ENCODE assay signal across 22 cellular contexts in genomic region chr12:69623970-69624369, GRCh38. TPM values are rescaled to one million over a fixed set of nuclear protein-coding genes. Genes with fewer than 3 reads are reported as not detected.
DNase-seq lines count a peak whose midpoint lies in the region; ATAC-seq and TF ChIP-seq lines count a peak whose summit lies in the region.
"Had no signal": no experiment of that assay in that cellular context is flagged by ENCODE, and none has a peak within 500 bp of the region (broad histone marks: within the 10 kb centered on the region; RNA-seq: fewer than 3 reads in every experiment).

No MANE protein-coding gene starts in this region.

- H3K4me1 Mint-ChIP-seq in activated naive CD4-positive, alpha-beta T cell treated with anti-CD3 and anti-CD28 coated beads for 36 hours (ENCODE audit: low read depth), result no peaks in the 10 kb centered on the region
- H3K4me1 Mint-ChIP-seq: activated B cell treated with CpG ODN at 0.5 μM for 24 hours, brain had no signal

- no peak overlapping the region for H3K27ac Mint-ChIP-seq in activated naive CD4-positive, alpha-beta T cell treated with anti-CD3 and anti-CD28 coated beads for 36 hours
- H3K27ac Mint-ChIP-seq: activated B cell treated with CpG ODN at 0.5 μM for 24 hours; brain; CD14-positive monocyte; naive thymus-derived CD8-positive, alpha-beta T cell had no signal

- H3K9me3 Mint-ChIP-seq in activated naive CD4-positive, alpha-beta T cell treated with anti-CD3 and anti-CD28 coated beads for 36 hours, result no peaks in the 10 kb centered on the region
- H3K9me3 Mint-ChIP-seq: activated B cell treated with CpG ODN at 0.5 μM for 24 hours; naive thymus-derived CD8-positive, alpha-beta T cell had no signal

- TF ChIP-seq POLR2A in stomach (IDR thresholded peaks at IDR 0.05), result no peak

- H3K27ac ChIP-seq in cardiac muscle cell (peak overlapping the region; percentile 61), stomach (peak overlapping the region in 1 of 5 donors; percentile 32)
- H3K27ac ChIP-seq: 22Rv1, suprapubic skin had no signal

- TF ChIP-seq EP300 in stomach (IDR thresholded peaks at IDR 0.05), result no peak

- intact Hi-C loops in stomach (cut with DNase I; ENCODE audit: low total_unique reads), result no loop called here
- intact Hi-C loops in activated naive CD4-positive, alpha-beta T cell treated with anti-CD3 and anti-CD28 coated beads for 36 hours (cut with micrococcal nuclease), result no loop called here

- no peak for ATAC-seq in GM18907 (IDR thresholded peaks at IDR 0.05; ENCODE audit: unreplicated experiment)
- no peak for ATAC-seq in HG03469 (IDR thresholded peaks at IDR 0.05; ENCODE audit: unreplicated experiment)
- ATAC-seq: naive thymus-derived CD8-positive, alpha-beta T cell had no signal

- H3K4me3 Mint-ChIP-seq in activated naive CD4-positive, alpha-beta T cell treated with anti-CD3 and anti-CD28 coated beads for 36 hours, result no peak overlapping the region
- H3K4me3 Mint-ChIP-seq: activated B cell treated with CpG ODN at 0.5 μM for 24 hours; brain; CD14-positive monocyte; naive thymus-derived CD8-positive, alpha-beta T cell had no signal

- H3K27me3 Mint-ChIP-seq in activated naive CD4-positive, alpha-beta T cell treated with anti-CD3 and anti-CD28 coated beads for 36 hours (ENCODE audit: low read depth), result peaks cover 3% of the 10 kb centered on the region

- TF ChIP-seq CTCF in cardiac muscle cell (IDR thresholded peaks at IDR 0.05; ENCODE audit: low read depth, low read length) (no peak), stomach (IDR thresholded peaks at IDR 0.05) (no peak)

- H3K4me3 ChIP-seq in cardiac muscle cell, result no peak overlapping the region
- H3K4me3 ChIP-seq in stomach, result no peak overlapping the region
- H3K4me3 ChIP-seq: suprapubic skin had no signal

- H3K9me3 ChIP-seq in cardiac muscle cell (ENCODE audit: low read depth) (no peaks in the 10 kb centered on the region), stomach (no peaks in the 10 kb centered on the region)
- H3K9me3 ChIP-seq: suprapubic skin had no signal

- DNase-seq in DMS 273 (lab: John Stamatoyannopoulos, UW; ENCODE audit: unreplicated experiment) (peak; percentile 12), DMS 273 treated with DMSO at 0.1 percent for 48 hours (lab: John Stamatoyannopoulos, UW) (no peak), OCI-M2 (lab: John Stamatoyannopoulos, UW; ENCODE audit: unreplicated experiment) (peak; percentile 52), cardiac muscle cell (ENCODE audit: low read depth in 1 of 2, low spot score in 1 of 2) (peak; percentile 44 to 59), stomach (peak; percentile 97)
- no peak for DNase-seq in activated naive CD4-positive, alpha-beta T cell treated with anti-CD3 and anti-CD28 coated beads for 36 hours
- DNase-seq: activated B cell treated with CpG ODN at 0.5 μM for 24 hours; activated naive CD4-positive, alpha-beta T cell; naive thymus-derived CD8-positive, alpha-beta T cell; stimulated activated CD4-positive, alpha-beta T cell treated with anti-CD3 and anti-CD28 coated beads, Interleukin-1b, Interleukin-23, amount 100 ng/mL, for 48 hours; SW 1271 had no signal

- no peaks in the 10 kb centered on the region for H3K27me3 ChIP-seq in cardiac muscle cell
- H3K27me3 ChIP-seq in stomach, result no peaks in the 10 kb centered on the region
- H3K27me3 ChIP-seq: suprapubic skin had no signal

- H3K4me1 ChIP-seq in cardiac muscle cell (ENCODE audit: low read depth), result peaks cover 8% of the 10 kb centered on the region
- peaks cover 0 to 5% (median 0%) of the 10 kb centered on the region in 4 donors for H3K4me1 ChIP-seq in stomach
- H3K4me1 ChIP-seq: suprapubic skin had no signal

- CTCF ChIA-PET in activated naive CD4-positive, alpha-beta T cell treated with anti-CD3 and anti-CD28 coated beads for 36 hours (lab: Charles Lee), result interaction anchor here (2.2 to 2.3 kb wide), 2 partner anchors 14 to 17 kb away, joined by 9 to 12 read pairs; no protein-coding TSS in a partner anchor

- H3K36me3 Mint-ChIP-seq in activated naive CD4-positive, alpha-beta T cell treated with anti-CD3 and anti-CD28 coated beads for 36 hours (ENCODE audit: low read depth), result no peaks in the 10 kb centered on the region
- H3K36me3 Mint-ChIP-seq: brain; CD14-positive monocyte; naive thymus-derived CD8-positive, alpha-beta T cell had no signal

- WGBS in stomach, 5 donors, result 28 to 74% (median 50%) methylated on average over 12 to 13 of the region's 13 CpGs

- H3K36me3 ChIP-seq in cardiac muscle cell (no peaks in the 10 kb centered on the region), stomach (no peaks in the 10 kb centered on the region)
- H3K36me3 ChIP-seq: suprapubic skin had no signal

RNA-seq across cellular contexts. Expression of gene LRRC10, which starts 13.3 kb away (rescaled TPM):
- total RNA-seq in cardiac muscle cell (33.5 and 44.0 TPM in 2 replicates), stomach (not detected)
- polyA plus RNA-seq in cardiac muscle cell (40.8 and 59.6 TPM in 2 replicates), stomach (not detected)
- total RNA-seq in activated naive CD4-positive, alpha-beta T cell treated with anti-CD3 and anti-CD28 coated beads for 36 hours, result not detected
- total RNA-seq: activated B cell treated with CpG ODN at 0.5 μM for 24 hours; fibroblast of lung; lower leg skin; naive thymus-derived CD8-positive, alpha-beta T cell; NCI-H460; OCI-LY7; renal cortical epithelial cell; suprapubic skin had no signal
- polyA plus RNA-seq: CD14-positive monocyte; fibroblast of lung; naive thymus-derived CD8-positive, alpha-beta T cell had no signal

RNA-seq across cellular contexts. Expression of gene CCT2, which starts 38.7 kb away (rescaled TPM):
- 227 and 237 TPM in 2 replicates for total RNA-seq in cardiac muscle cell
- 307 and 340 TPM in 2 replicates for polyA plus RNA-seq in cardiac muscle cell
- total RNA-seq in stomach, result 100 to 1,000 TPM in 1 of 5 donors, 10 to 100 TPM in 4; 43.3 to 137 (median 53.7) TPM
- 100 to 1,000 TPM in 1 of 3 donors, 10 to 100 TPM in 2; 83.2 to 102 (median 89.5) TPM for polyA plus RNA-seq in stomach
- total RNA-seq in activated naive CD4-positive, alpha-beta T cell treated with anti-CD3 and anti-CD28 coated beads for 36 hours, result 100 to 1,000 TPM; 268 to 280 TPM

Comparison
In these comparisons a context has a peak if more than half of its experiments do, and no peak if none do; other contexts are left out.
1. DNase-seq: peak in DMS 273 (single experiment), OCI-M2 (single experiment), cardiac muscle cell (2 of 2) and stomach (single experiment); none in DMS 273 treated with DMSO at 0.1 percent for 48 hours (single experiment) and activated naive CD4-positive, alpha-beta T cell treated with anti-CD3 and anti-CD28 coated beads for 36 hours (single experiment).
2. RNA of gene LRRC10, which starts 13.3 kb away (total RNA-seq): 33.5 to 44.0 TPM in cardiac muscle cell; not detected in stomach and not detected in activated naive CD4-positive, alpha-beta T cell treated with anti-CD3 and anti-CD28 coated beads for 36 hours; every median in the first group is over 10 times any median in the second.